ENCODE assay signal across 18 cellular contexts in genomic region chr3:27888562-27888961, GRCh38.
"Had no signal": no experiment of that assay in that cellular context is flagged by ENCODE, and none has a peak within 500 bp of the region (broad histone marks: within the 10 kb centered on the region; RNA-seq: fewer than 3 reads in every experiment).

No MANE protein-coding gene starts in this region.

- DNase-seq: activated CD4-positive, alpha-beta T cell treated with anti-CD3 and anti-CD28 coated beads for 4 hours; activated CD8-positive, alpha-beta memory T cell treated with anti-CD3 and anti-CD28 coated beads, Interleukin-2, amount 50 U/mL, for 48 hours; activated CD8-positive, alpha-beta T cell treated with anti-CD3 and anti-CD28 coated beads, Interleukin-2, amount 10 ng/mL, durations not matched to agents 7 days and 5 days; activated naive CD8-positive, alpha-beta T cell treated with anti-CD3 and anti-CD28 coated beads, Interleukin-2, amount 10 ng/mL, durations not matched to agents 7 days and 5 days; aorta; effector memory CD8-positive, alpha-beta T cell; erythroblast; foreskin melanocyte; head of caudate nucleus; sigmoid colon; stimulated activated CD4-positive, alpha-beta T cell treated with anti-CD3 and anti-CD28 coated beads, Interleukin-12 subunit alpha, Interleukin-12 subunit beta, amount 100 ng/mL, for 4 hours; stimulated activated CD4-positive, alpha-beta T cell treated with anti-CD3 and anti-CD28 coated beads, Interleukin-2, amount 100 ng/mL, for 48 hours; stimulated activated naive CD8-positive, alpha-beta T cell treated with anti-CD3 and anti-CD28 coated beads, Interleukin-15, amount 100 ng/mL, for 72 hours; T-helper 1 cell; testis; upper lobe of right lung had no signal

- H3K4me3 ChIP-seq: sigmoid colon, testis, upper lobe of right lung had no signal

- H3K9me3 ChIP-seq: sigmoid colon, testis, upper lobe of right lung had no signal

- H3K36me3 ChIP-seq: sigmoid colon, upper lobe of right lung had no signal

- H3K27ac ChIP-seq: sigmoid colon, testis, upper lobe of right lung, VCaP had no signal

- H3K27me3 ChIP-seq: sigmoid colon, testis, upper lobe of right lung had no signal

- H3K4me1 ChIP-seq: sigmoid colon, testis, upper lobe of right lung had no signal

- ATAC-seq: activated CD8-positive, alpha-beta T cell treated with anti-CD3 and anti-CD28 coated beads, Interleukin-2, amount 10 ng/mL, durations not matched to agents 7 days and 5 days; effector memory CD8-positive, alpha-beta T cell; left lobe of liver; stimulated activated naive CD8-positive, alpha-beta T cell treated with anti-CD3 and anti-CD28 coated beads, Interleukin-15, amount 100 ng/mL, for 72 hours; upper lobe of right lung had no signal
